In genomic region chr12:120835304-120835612, GRCh38 we compare ENCODE assay signal across 15 cellular contexts.
DNase-seq lines count a peak whose midpoint lies in the region; ATAC-seq, FAIRE-seq and TF ChIP-seq lines count a peak whose summit lies in the region.
"Had no signal": no experiment of that assay in that cellular context is flagged by ENCODE, and none has a peak within 500 bp of the region (broad histone marks: within the 10 kb centered on the region; RNA-seq: fewer than 3 reads in every experiment).

No MANE protein-coding gene starts in this region.

- H3K4me1 ChIP-seq in keratinocyte (ENCODE audit: control insufficient read depth, extremely low read depth, insufficient read depth, low read length) = peaks cover 17% of the 10 kb centered on the region
- H3K4me1 ChIP-seq in thymus (ENCODE audit: control insufficient read depth, insufficient read depth, low read length) = peaks cover 35% of the 10 kb centered on the region

- H3K4me3 ChIP-seq in keratinocyte (ENCODE audit: control insufficient read depth in 2 of 3, extremely low read depth in 1 of 3, insufficient read depth in 2 of 3, low read depth in 1 of 3, low read length in 3 of 3) (no peak overlapping the region), thymus (ENCODE audit: low read length) (no peak overlapping the region)

- DNase-seq in activated naive CD4-positive, alpha-beta T cell treated with anti-CD3 and anti-CD28 coated beads, Interleukin-2, amount 10 ng/mL, durations not matched to agents 7 days and 5 days = no peak
- DNase-seq in keratinocyte (ENCODE audit: low read depth, low spot score) (no peak), SIG-M5 (lab: John Stamatoyannopoulos, UW) (no peak)
- DNase-seq: activated naive CD4-positive, alpha-beta T cell treated with anti-CD3 and anti-CD28 coated beads, Interleukin-2, amount 50 U/mL, for 16 hours; GDM1; islet precursor cell; NCI-H1436; stimulated activated CD4-positive, alpha-beta T cell treated with anti-CD3 and anti-CD28 coated beads, Interleukin-2, amount 100 ng/mL, for 48 hours had no signal

- H3K27me3 ChIP-seq in keratinocyte (ENCODE audit: control insufficient read depth, extremely low read depth, insufficient read depth, low read length) = no peaks in the 10 kb centered on the region
- H3K27me3 ChIP-seq in thymus (ENCODE audit: control insufficient read depth, insufficient read depth) = no peaks in the 10 kb centered on the region

- peak overlapping the region; percentile 70 for H3K4me2 ChIP-seq in keratinocyte (ENCODE audit: control insufficient read depth, extremely low read depth, insufficient read depth, low read depth, low read length)

- peak overlapping the region; percentile 9 for H3K9ac ChIP-seq in keratinocyte (ENCODE audit: control insufficient read depth, extremely low read depth, insufficient read depth, low read length)

- peak; percentile 26 for FAIRE-seq in keratinocyte (lab: Jason Lieb, UNC)
- FAIRE-seq: TTC549 had no signal

- no peaks in the 10 kb centered on the region for H3K9me1 ChIP-seq in keratinocyte (ENCODE audit: control insufficient read depth, extremely low read depth, insufficient read depth, low read length)

- no peak overlapping the region for H2AFZ ChIP-seq in keratinocyte (ENCODE audit: control insufficient read depth, low read length)

- peaks cover 62% of the 10 kb centered on the region for H3K4me1 Mint-ChIP-seq in activated naive CD4-positive, alpha-beta T cell treated with anti-CD3 and anti-CD28 coated beads, Interleukin-2, amount 50 U/mL, for 24 hours
- peaks cover 30% of the 10 kb centered on the region for H3K4me1 Mint-ChIP-seq in activated naive CD4-positive, alpha-beta T cell treated with anti-CD3 and anti-CD28 coated beads, Interleukin-2, amount 10 ng/mL, durations not matched to agents 7 days and 5 days
- H3K4me1 Mint-ChIP-seq in activated T-helper 17 cell treated with anti-CD3 and anti-CD28 coated beads, Interleukin-2, amount 50 U/mL, for 72 hours = peaks cover 31% of the 10 kb centered on the region

- no peaks in the 10 kb centered on the region for H3K36me3 ChIP-seq in keratinocyte (ENCODE audit: control insufficient read depth in 2 of 2, extremely low read depth in 1 of 2, insufficient read depth in 2 of 2, low read length in 2 of 2)
- no peaks in the 10 kb centered on the region for H3K36me3 ChIP-seq in thymus (ENCODE audit: control insufficient read depth, insufficient read depth)

- H3K9me3 ChIP-seq in keratinocyte (ENCODE audit: control insufficient read depth, low read depth, low read length) (no peaks in the 10 kb centered on the region), thymus (ENCODE audit: control insufficient read depth) (no peaks in the 10 kb centered on the region)

- TF ChIP-seq CTCF in keratinocyte (optimal IDR thresholded peaks at IDR 0.05 in 1 of 3, IDR thresholded peaks at IDR 0.05 in 1 of 3, conservative IDR thresholded peaks at IDR 0.05 in 1 of 3; ENCODE audit: extremely low read depth in 1 of 3, insufficient read depth in 2 of 3, low read length in 3 of 3) = no peak

- peak overlapping the region; percentile 82 for H3K27ac Mint-ChIP-seq in activated naive CD4-positive, alpha-beta T cell treated with anti-CD3 and anti-CD28 coated beads, Interleukin-2, amount 50 U/mL, for 24 hours
- no peak overlapping the region for H3K27ac Mint-ChIP-seq in activated naive CD4-positive, alpha-beta T cell treated with anti-CD3 and anti-CD28 coated beads, Interleukin-2, amount 10 ng/mL, durations not matched to agents 7 days and 5 days
- peak overlapping the region; percentile 55 for H3K27ac Mint-ChIP-seq in activated T-helper 17 cell treated with anti-CD3 and anti-CD28 coated beads, Interleukin-2, amount 50 U/mL, for 72 hours

- no peaks in the 10 kb centered on the region for H4K20me1 ChIP-seq in keratinocyte (ENCODE audit: control insufficient read depth, extremely low read depth, insufficient read depth, low read length)

- ATAC-seq in activated T-helper 17 cell treated with anti-CD3 and anti-CD28 coated beads, Interleukin-2, amount 50 U/mL, for 72 hours (replicated peaks) = peak; percentile 79
- no peak for ATAC-seq in HG03175 (IDR thresholded peaks at IDR 0.05; ENCODE audit: unreplicated experiment)
- no peak for ATAC-seq in GM21515 (IDR thresholded peaks at IDR 0.05; ENCODE audit: unreplicated experiment)

- H3K79me2 ChIP-seq in keratinocyte (ENCODE audit: control insufficient read depth, insufficient read depth, low read length) = peaks cover 33% of the 10 kb centered on the region

- dilution Hi-C loops in keratinocyte (cut with MboI; ENCODE audit: extremely low pct_ligation_motif_present, low sequenced_read_pairs) = no loop called here

- H3K4me3 Mint-ChIP-seq in activated naive CD4-positive, alpha-beta T cell treated with anti-CD3 and anti-CD28 coated beads, Interleukin-2, amount 50 U/mL, for 24 hours = peak overlapping the region; percentile 64
- no peak overlapping the region for H3K4me3 Mint-ChIP-seq in activated naive CD4-positive, alpha-beta T cell treated with anti-CD3 and anti-CD28 coated beads, Interleukin-2, amount 10 ng/mL, durations not matched to agents 7 days and 5 days
- H3K4me3 Mint-ChIP-seq in activated T-helper 17 cell treated with anti-CD3 and anti-CD28 coated beads, Interleukin-2, amount 50 U/mL, for 72 hours = peak overlapping the region; percentile 49

- peaks cover 3% of the 10 kb centered on the region for H3K36me3 Mint-ChIP-seq in activated naive CD4-positive, alpha-beta T cell treated with anti-CD3 and anti-CD28 coated beads, Interleukin-2, amount 50 U/mL, for 24 hours
- peaks cover under 1% of the 10 kb centered on the region for H3K36me3 Mint-ChIP-seq in activated naive CD4-positive, alpha-beta T cell treated with anti-CD3 and anti-CD28 coated beads, Interleukin-2, amount 10 ng/mL, durations not matched to agents 7 days and 5 days
- peaks cover under 1% of the 10 kb centered on the region for H3K36me3 Mint-ChIP-seq in activated T-helper 17 cell treated with anti-CD3 and anti-CD28 coated beads, Interleukin-2, amount 50 U/mL, for 72 hours (ENCODE audit: low read depth)

- no peak overlapping the region for H3K27ac ChIP-seq in keratinocyte (ENCODE audit: control insufficient read depth, insufficient read depth, low read length)
- H3K27ac ChIP-seq in thymus (ENCODE audit: low read depth) = peak overlapping the region; percentile 42
- H3K27ac ChIP-seq: HL-60 had no signal

- no peaks in the 10 kb centered on the region for H3K27me3 Mint-ChIP-seq in activated naive CD4-positive, alpha-beta T cell treated with anti-CD3 and anti-CD28 coated beads, Interleukin-2, amount 50 U/mL, for 24 hours
- H3K27me3 Mint-ChIP-seq in activated naive CD4-positive, alpha-beta T cell treated with anti-CD3 and anti-CD28 coated beads, Interleukin-2, amount 10 ng/mL, durations not matched to agents 7 days and 5 days = no peaks in the 10 kb centered on the region
- no peaks in the 10 kb centered on the region for H3K27me3 Mint-ChIP-seq in activated T-helper 17 cell treated with anti-CD3 and anti-CD28 coated beads, Interleukin-2, amount 50 U/mL, for 72 hours

- 37% methylated on average over 4 of the region's 4 CpGs for WGBS in thymus

- CTCF ChIA-PET in activated naive CD4-positive, alpha-beta T cell treated with anti-CD3 and anti-CD28 coated beads, Interleukin-2, amount 10 ng/mL, durations not matched to agents 7 days and 5 days (lab: Charles Lee) = interaction anchor here (1.6 kb wide), 1 partner anchor 12 kb away, joined by 4 read pairs; no protein-coding TSS in a partner anchor

- H3K9me3 Mint-ChIP-seq in activated naive CD4-positive, alpha-beta T cell treated with anti-CD3 and anti-CD28 coated beads, Interleukin-2, amount 50 U/mL, for 24 hours = no peaks in the 10 kb centered on the region
- H3K9me3 Mint-ChIP-seq in activated naive CD4-positive, alpha-beta T cell treated with anti-CD3 and anti-CD28 coated beads, Interleukin-2, amount 10 ng/mL, durations not matched to agents 7 days and 5 days = no peaks in the 10 kb centered on the region
- H3K9me3 Mint-ChIP-seq in activated T-helper 17 cell treated with anti-CD3 and anti-CD28 coated beads, Interleukin-2, amount 50 U/mL, for 72 hours = no peaks in the 10 kb centered on the region
